Comparison of ENCODE assay signal across 24 cellular contexts in genomic region chr4:134089885-134090284, GRCh38.
"Had no signal": no experiment of that assay in that cellular context is flagged by ENCODE, and none has a peak within 500 bp of the region (broad histone marks: within the 10 kb centered on the region; RNA-seq: fewer than 3 reads in every experiment).

No MANE protein-coding gene starts in this region.

- H3K36me3 ChIP-seq: adrenal gland, SJCRH30 had no signal

- H3K9me3 Mint-ChIP-seq: central memory CD8-positive, alpha-beta T cell had no signal

- H3K27ac Mint-ChIP-seq: activated CD4-positive, alpha-beta T cell treated with anti-CD3 and anti-CD28 coated beads for 36 hours; activated CD8-positive, alpha-beta T cell treated with anti-CD3 and anti-CD28 coated beads for 36 hours; activated naive CD8-positive, alpha-beta T cell treated with anti-CD3 and anti-CD28 coated beads, Interleukin-2, amount 10 ng/mL, durations not matched to agents 7 days and 5 days; activated T-cell treated with anti-CD3 and anti-CD28 coated beads, Interleukin-2, amount 50 U/mL, for 72 hours; activated T-helper 2 cell treated with anti-CD3 and anti-CD28 coated beads, Interferon-gamma antibody, Interleukin-2, Interleukin-4, amounts not matched to agents 10 μg/mL and 5 μg/mL and 100 μg/mL, durations not matched to agents 14 hours and 24 hours and 36 hours had no signal

- H3K4me1 Mint-ChIP-seq: activated CD4-positive, alpha-beta T cell treated with anti-CD3 and anti-CD28 coated beads for 36 hours; activated naive CD8-positive, alpha-beta T cell treated with anti-CD3 and anti-CD28 coated beads, Interleukin-2, amount 10 ng/mL, durations not matched to agents 7 days and 5 days; central memory CD8-positive, alpha-beta T cell had no signal

- H3K4me3 ChIP-seq: adrenal gland, body of pancreas, SJCRH30 had no signal

- DNase-seq: activated CD4-positive, alpha-beta T cell treated with anti-CD3 and anti-CD28 coated beads for 36 hours; activated CD8-positive, alpha-beta memory T cell treated with anti-CD3 and anti-CD28 coated beads, Interleukin-2, amount 50 U/mL, for 4 hours; activated CD8-positive, alpha-beta T cell treated with anti-CD3 and anti-CD28 coated beads for 36 hours; activated naive CD4-positive, alpha-beta T cell treated with anti-CD3 and anti-CD28 coated beads, Interleukin-2, amount 50 U/mL, for 16 hours; activated naive CD8-positive, alpha-beta T cell treated with anti-CD3 and anti-CD28 coated beads, Interleukin-2, amount 10 ng/mL, durations not matched to agents 7 days and 5 days; activated T-cell treated with anti-CD3 and anti-CD28 coated beads, Interleukin-2, amount 50 U/mL, for 72 hours; adrenal gland; aorta; body of pancreas; NCI-H1092; NCI-H1417; NCI-H1930; NCI-H2171; NCI-H2227 treated with DMSO at 0.1 percent for 48 hours; NCI-H510A; NCI-H526 treated with DMSO at 0.1 percent for 48 hours; NCI-H82; Right ventricle myocardium superior; RPMI8226; SJCRH30; SK-N-SH; T-helper 1 cell had no signal

- H3K27me3 ChIP-seq: adrenal gland, body of pancreas, SJCRH30 had no signal

- H3K36me3 Mint-ChIP-seq: activated naive CD8-positive, alpha-beta T cell treated with anti-CD3 and anti-CD28 coated beads, Interleukin-2, amount 10 ng/mL, durations not matched to agents 7 days and 5 days had no signal

- ATAC-seq: activated CD4-positive, alpha-beta T cell treated with anti-CD3 and anti-CD28 coated beads for 36 hours; activated CD8-positive, alpha-beta T cell treated with anti-CD3 and anti-CD28 coated beads for 36 hours; activated T-cell treated with anti-CD3 and anti-CD28 coated beads, Interleukin-2, amount 50 U/mL, for 72 hours; body of pancreas had no signal

- H3K4me3 Mint-ChIP-seq: activated CD4-positive, alpha-beta T cell treated with anti-CD3 and anti-CD28 coated beads for 36 hours; activated CD8-positive, alpha-beta T cell treated with anti-CD3 and anti-CD28 coated beads for 36 hours; activated naive CD8-positive, alpha-beta T cell treated with anti-CD3 and anti-CD28 coated beads, Interleukin-2, amount 10 ng/mL, durations not matched to agents 7 days and 5 days; activated T-cell treated with anti-CD3 and anti-CD28 coated beads, Interleukin-2, amount 50 U/mL, for 72 hours; central memory CD8-positive, alpha-beta T cell had no signal

- H3K27me3 Mint-ChIP-seq: activated CD4-positive, alpha-beta T cell treated with anti-CD3 and anti-CD28 coated beads for 36 hours; activated CD8-positive, alpha-beta T cell treated with anti-CD3 and anti-CD28 coated beads for 36 hours; activated naive CD8-positive, alpha-beta T cell treated with anti-CD3 and anti-CD28 coated beads, Interleukin-2, amount 10 ng/mL, durations not matched to agents 7 days and 5 days; central memory CD8-positive, alpha-beta T cell had no signal
